ENCODE assay signal across 22 cellular contexts in genomic region chr12:88733003-88733402, GRCh38.
"Had no signal": no experiment of that assay in that cellular context is flagged by ENCODE, and none has a peak within 500 bp of the region (broad histone marks: within the 10 kb centered on the region; RNA-seq: fewer than 3 reads in every experiment).

No MANE protein-coding gene starts in this region.

- H3K4me3 Mint-ChIP-seq: memory B cell; nephron; stimulated activated memory B cell treated with anti-CD40 and anti-IgM and Interleukin-4, amounts not matched to agents 10 μg/mL and 1 μg/mL and 100 μg/mL, for 72 hours; stimulated activated naive CD8-positive, alpha-beta T cell treated with anti-CD3 and anti-CD28 coated beads, Interleukin-15, Interleukin-2, amounts not matched to agents 100 ng/mL and 50 ng/mL, for 24 hours had no signal

- ATAC-seq: esophagus mucosa; gastroesophageal sphincter; left cardiac atrium; lower lobe of right lung; right lobe of liver; stimulated activated memory B cell treated with anti-CD40 and anti-IgM and Interleukin-4, amounts not matched to agents 10 μg/mL and 1 μg/mL and 100 μg/mL, for 72 hours had no signal

- H3K4me3 ChIP-seq: gastroesophageal sphincter, left ventricle myocardium inferior, lower lobe of right lung, pancreas, prostate gland, right lobe of liver, tibial artery, upper lobe of left lung, uterus had no signal

- H3K27me3 Mint-ChIP-seq: memory B cell; stimulated activated memory B cell treated with anti-CD40 and anti-IgM and Interleukin-4, amounts not matched to agents 10 μg/mL and 1 μg/mL and 100 μg/mL, for 72 hours; stimulated activated naive CD8-positive, alpha-beta T cell treated with anti-CD3 and anti-CD28 coated beads, Interleukin-15, Interleukin-2, amounts not matched to agents 100 ng/mL and 50 ng/mL, for 24 hours had no signal

- H3K36me3 Mint-ChIP-seq: memory B cell; stimulated activated memory B cell treated with anti-CD40 and anti-IgM and Interleukin-4, amounts not matched to agents 10 μg/mL and 1 μg/mL and 100 μg/mL, for 72 hours had no signal

- H3K36me3 ChIP-seq: gastroesophageal sphincter, left ventricle myocardium inferior, lower lobe of right lung, pancreas, prostate gland, right lobe of liver, tibial artery, upper lobe of left lung, uterus had no signal

- H3K9me3 ChIP-seq: gastroesophageal sphincter, left ventricle myocardium inferior, lower lobe of right lung, pancreas, prostate gland, right lobe of liver, tibial artery, upper lobe of left lung, uterus had no signal

- H3K27ac ChIP-seq: gastroesophageal sphincter, left ventricle myocardium inferior, lower lobe of right lung, pancreas, prostate gland, right lobe of liver, tibial artery, upper lobe of left lung, uterus had no signal

- H3K27me3 ChIP-seq: gastroesophageal sphincter, pancreas, right lobe of liver, tibial artery, upper lobe of left lung, uterus had no signal

- H3K4me1 Mint-ChIP-seq: memory B cell; nephron; stimulated activated memory B cell treated with anti-CD40 and anti-IgM and Interleukin-4, amounts not matched to agents 10 μg/mL and 1 μg/mL and 100 μg/mL, for 72 hours had no signal

- DNase-seq: cortex of kidney; effector memory CD4-positive, alpha-beta T cell; glutamatergic neuron; kidney; left cardiac atrium; left ventricle myocardium inferior; lower lobe of right lung; midbrain; occipital lobe; pancreas; right lobe of liver; stimulated activated CD4-positive, alpha-beta T cell treated with anti-CD3 and anti-CD28 coated beads, Interleukin-4, amount 100 ng/mL, for 24 hours; tibial artery; upper lobe of left lung; uterus had no signal

- H3K4me1 ChIP-seq: gastroesophageal sphincter, left ventricle myocardium inferior, lower lobe of right lung, prostate gland, right lobe of liver, tibial artery, upper lobe of left lung, uterus had no signal

- H3K27ac Mint-ChIP-seq: memory B cell; nephron; stimulated activated memory B cell treated with anti-CD40 and anti-IgM and Interleukin-4, amounts not matched to agents 10 μg/mL and 1 μg/mL and 100 μg/mL, for 72 hours; stimulated activated naive CD8-positive, alpha-beta T cell treated with anti-CD3 and anti-CD28 coated beads, Interleukin-15, Interleukin-2, amounts not matched to agents 100 ng/mL and 50 ng/mL, for 24 hours had no signal

- H3K9me3 Mint-ChIP-seq: memory B cell; nephron; stimulated activated memory B cell treated with anti-CD40 and anti-IgM and Interleukin-4, amounts not matched to agents 10 μg/mL and 1 μg/mL and 100 μg/mL, for 72 hours; stimulated activated naive CD8-positive, alpha-beta T cell treated with anti-CD3 and anti-CD28 coated beads, Interleukin-15, Interleukin-2, amounts not matched to agents 100 ng/mL and 50 ng/mL, for 24 hours had no signal
